ENCODE assay signal across 1 cellular context in the genomic region with DNA sequence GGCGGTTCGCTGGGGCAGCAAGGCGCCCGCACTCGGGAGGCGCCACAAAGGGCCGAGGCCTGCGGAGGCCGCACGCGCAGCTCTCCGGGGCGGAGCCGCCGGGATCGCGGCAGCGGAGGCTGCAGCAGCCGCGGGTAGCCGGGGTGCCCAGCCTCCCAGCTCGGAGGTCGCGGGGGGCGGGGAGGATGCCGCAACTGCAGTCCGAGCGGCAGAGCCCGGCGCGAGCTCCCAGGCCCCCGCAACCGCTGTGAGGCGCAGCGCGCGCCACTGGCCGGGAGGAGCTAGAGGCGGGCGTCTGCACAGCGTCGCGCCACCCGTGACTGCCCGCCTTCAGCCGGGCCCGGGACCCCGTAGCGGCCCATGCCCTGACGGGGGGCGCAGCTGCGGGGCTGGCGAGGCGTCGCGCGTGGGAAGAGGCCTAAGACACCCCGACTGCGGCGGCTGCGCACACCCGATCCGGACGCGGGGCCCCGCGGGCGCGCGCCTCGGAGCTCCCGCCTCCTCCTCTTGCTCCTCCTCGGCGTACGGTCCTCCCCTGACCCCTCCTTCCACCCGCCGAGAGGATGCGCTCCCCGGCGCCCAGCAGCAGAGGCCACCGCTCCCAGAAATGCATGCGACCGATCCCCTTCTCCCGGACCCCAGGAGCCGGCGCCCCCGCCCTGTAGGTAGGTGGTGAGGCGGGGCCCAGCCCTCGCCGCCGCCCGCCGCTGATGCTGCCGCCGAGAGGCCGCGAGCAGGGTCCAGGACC.
TF ChIP-seq lines count a peak whose summit lies in the region.

A gene with protein sequence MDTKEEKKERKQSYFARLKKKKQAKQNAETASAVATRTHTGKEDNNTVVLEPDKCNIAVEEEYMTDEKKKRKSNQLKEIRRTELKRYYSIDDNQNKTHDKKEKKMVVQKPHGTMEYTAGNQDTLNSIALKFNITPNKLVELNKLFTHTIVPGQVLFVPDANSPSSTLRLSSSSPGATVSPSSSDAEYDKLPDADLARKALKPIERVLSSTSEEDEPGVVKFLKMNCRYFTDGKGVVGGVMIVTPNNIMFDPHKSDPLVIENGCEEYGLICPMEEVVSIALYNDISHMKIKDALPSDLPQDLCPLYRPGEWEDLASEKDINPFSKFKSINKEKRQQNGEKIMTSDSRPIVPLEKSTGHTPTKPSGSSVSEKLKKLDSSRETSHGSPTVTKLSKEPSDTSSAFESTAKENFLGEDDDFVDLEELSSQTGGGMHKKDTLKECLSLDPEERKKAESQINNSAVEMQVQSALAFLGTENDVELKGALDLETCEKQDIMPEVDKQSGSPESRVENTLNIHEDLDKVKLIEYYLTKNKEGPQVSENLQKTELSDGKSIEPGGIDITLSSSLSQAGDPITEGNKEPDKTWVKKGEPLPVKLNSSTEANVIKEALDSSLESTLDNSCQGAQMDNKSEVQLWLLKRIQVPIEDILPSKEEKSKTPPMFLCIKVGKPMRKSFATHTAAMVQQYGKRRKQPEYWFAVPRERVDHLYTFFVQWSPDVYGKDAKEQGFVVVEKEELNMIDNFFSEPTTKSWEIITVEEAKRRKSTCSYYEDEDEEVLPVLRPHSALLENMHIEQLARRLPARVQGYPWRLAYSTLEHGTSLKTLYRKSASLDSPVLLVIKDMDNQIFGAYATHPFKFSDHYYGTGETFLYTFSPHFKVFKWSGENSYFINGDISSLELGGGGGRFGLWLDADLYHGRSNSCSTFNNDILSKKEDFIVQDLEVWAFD (plus strand): TSS at position 558 of the 748 bp plus-strand sequence. CDS start 24,395 bp downstream, outside the sequence.

TF ChIP-seq in HepG2, 621 proteins besides CTCF, POLR2A, EP300 and RAD21 (continued from another document and continues in another):
- TF ChIP-seq, protein P1, sequence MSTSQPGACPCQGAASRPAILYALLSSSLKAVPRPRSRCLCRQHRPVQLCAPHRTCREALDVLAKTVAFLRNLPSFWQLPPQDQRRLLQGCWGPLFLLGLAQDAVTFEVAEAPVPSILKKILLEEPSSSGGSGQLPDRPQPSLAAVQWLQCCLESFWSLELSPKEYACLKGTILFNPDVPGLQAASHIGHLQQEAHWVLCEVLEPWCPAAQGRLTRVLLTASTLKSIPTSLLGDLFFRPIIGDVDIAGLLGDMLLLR (CRISPR knock-in tag; IDR thresholded peaks at IDR 0.05) = no peak; the same call in 1 of the 2 replicates
- TF ChIP-seq ZNF569 (CRISPR knock-in tag; IDR thresholded peaks at IDR 0.05; ENCODE audit: borderline replicate concordance) (no peak), SIN3A (IDR thresholded peaks at IDR 0.05; ENCODE audit: borderline replicate concordance, low read depth, low read length) (peak; percentile 41; the same call in 1 of the 2 replicates), MTF1 (CRISPR knock-in tag; IDR thresholded peaks at IDR 0.05) (no peak), ZNF83 (CRISPR knock-in tag; IDR thresholded peaks at IDR 0.05; ENCODE audit: borderline replicate concordance) (peak; percentile 96; the same call in 1 of the 2 replicates), ZNF337 (CRISPR knock-in tag; IDR thresholded peaks at IDR 0.05; ENCODE audit: borderline replicate concordance, low read depth) (no peak), ZNF451 (CRISPR knock-in tag; IDR thresholded peaks at IDR 0.05) (0 out of 2 replicates have a peak, but pooled peaks have one; percentile 12), NFE2L2 (IDR thresholded peaks at IDR 0.05; ENCODE audit: low read length) (no peak), ZNF747 (CRISPR knock-in tag; IDR thresholded peaks at IDR 0.05; ENCODE audit: borderline replicate concordance) (peak; percentile 62; the same call in 1 of the 2 replicates), ZNF136 (CRISPR knock-in tag; IDR thresholded peaks at IDR 0.05; ENCODE audit: low read depth) (peak; percentile 44; the same call in 1 of the 2 replicates), MYC (CRISPR knock-in tag; IDR thresholded peaks at IDR 0.05; ENCODE audit: borderline replicate concordance) (peak; percentile 75; the same call in 1 of the 2 replicates), ARNTL (CRISPR knock-in tag; IDR thresholded peaks at IDR 0.05) (peak; percentile 52; the same call in 1 of the 2 replicates), RFXANK (CRISPR knock-in tag; IDR thresholded peaks at IDR 0.05) (no peak), GTF2F1 (IDR thresholded peaks at IDR 0.05; ENCODE audit: low read length) (no peak), ASH2L (IDR thresholded peaks at IDR 0.05; ENCODE audit: insufficient read length, low read depth, low read length) (peak; percentile 98), TBL1XR1 (IDR thresholded peaks at IDR 0.05; ENCODE audit: borderline replicate concordance, low read length, partially characterized antibody) (peak; percentile 6), ZNF737 (CRISPR knock-in tag; IDR thresholded peaks at IDR 0.05; ENCODE audit: borderline replicate concordance) (0 out of 2 replicates have a peak, but pooled peaks have one; percentile 44), ELF3 (CRISPR knock-in tag; IDR thresholded peaks at IDR 0.05) (peak; percentile 10; the same call in 1 of the 2 replicates), HNRNPH1 (optimal IDR thresholded peaks at IDR 0.05; ENCODE audit: low read depth, low read length) (no peak), NFKB2 (CRISPR knock-in tag; IDR thresholded peaks at IDR 0.05; ENCODE audit: borderline replicate concordance) (peak; percentile 19; the same call in 1 of the 2 replicates)
- TF ChIP-seq, protein P2, sequence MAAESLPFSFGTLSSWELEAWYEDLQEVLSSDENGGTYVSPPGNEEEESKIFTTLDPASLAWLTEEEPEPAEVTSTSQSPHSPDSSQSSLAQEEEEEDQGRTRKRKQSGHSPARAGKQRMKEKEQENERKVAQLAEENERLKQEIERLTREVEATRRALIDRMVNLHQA (CRISPR knock-in tag; IDR thresholded peaks at IDR 0.05) = no peak
- TF ChIP-seq, protein P3, sequence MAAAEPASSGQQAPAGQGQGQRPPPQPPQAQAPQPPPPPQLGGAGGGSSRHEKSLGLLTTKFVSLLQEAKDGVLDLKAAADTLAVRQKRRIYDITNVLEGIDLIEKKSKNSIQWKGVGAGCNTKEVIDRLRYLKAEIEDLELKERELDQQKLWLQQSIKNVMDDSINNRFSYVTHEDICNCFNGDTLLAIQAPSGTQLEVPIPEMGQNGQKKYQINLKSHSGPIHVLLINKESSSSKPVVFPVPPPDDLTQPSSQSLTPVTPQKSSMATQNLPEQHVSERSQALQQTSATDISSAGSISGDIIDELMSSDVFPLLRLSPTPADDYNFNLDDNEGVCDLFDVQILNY (CRISPR knock-in tag; conservative IDR thresholded peaks at IDR 0.05) = peak; percentile 25; the same call in 1 of the 2 replicates
- TF ChIP-seq, protein P4, sequence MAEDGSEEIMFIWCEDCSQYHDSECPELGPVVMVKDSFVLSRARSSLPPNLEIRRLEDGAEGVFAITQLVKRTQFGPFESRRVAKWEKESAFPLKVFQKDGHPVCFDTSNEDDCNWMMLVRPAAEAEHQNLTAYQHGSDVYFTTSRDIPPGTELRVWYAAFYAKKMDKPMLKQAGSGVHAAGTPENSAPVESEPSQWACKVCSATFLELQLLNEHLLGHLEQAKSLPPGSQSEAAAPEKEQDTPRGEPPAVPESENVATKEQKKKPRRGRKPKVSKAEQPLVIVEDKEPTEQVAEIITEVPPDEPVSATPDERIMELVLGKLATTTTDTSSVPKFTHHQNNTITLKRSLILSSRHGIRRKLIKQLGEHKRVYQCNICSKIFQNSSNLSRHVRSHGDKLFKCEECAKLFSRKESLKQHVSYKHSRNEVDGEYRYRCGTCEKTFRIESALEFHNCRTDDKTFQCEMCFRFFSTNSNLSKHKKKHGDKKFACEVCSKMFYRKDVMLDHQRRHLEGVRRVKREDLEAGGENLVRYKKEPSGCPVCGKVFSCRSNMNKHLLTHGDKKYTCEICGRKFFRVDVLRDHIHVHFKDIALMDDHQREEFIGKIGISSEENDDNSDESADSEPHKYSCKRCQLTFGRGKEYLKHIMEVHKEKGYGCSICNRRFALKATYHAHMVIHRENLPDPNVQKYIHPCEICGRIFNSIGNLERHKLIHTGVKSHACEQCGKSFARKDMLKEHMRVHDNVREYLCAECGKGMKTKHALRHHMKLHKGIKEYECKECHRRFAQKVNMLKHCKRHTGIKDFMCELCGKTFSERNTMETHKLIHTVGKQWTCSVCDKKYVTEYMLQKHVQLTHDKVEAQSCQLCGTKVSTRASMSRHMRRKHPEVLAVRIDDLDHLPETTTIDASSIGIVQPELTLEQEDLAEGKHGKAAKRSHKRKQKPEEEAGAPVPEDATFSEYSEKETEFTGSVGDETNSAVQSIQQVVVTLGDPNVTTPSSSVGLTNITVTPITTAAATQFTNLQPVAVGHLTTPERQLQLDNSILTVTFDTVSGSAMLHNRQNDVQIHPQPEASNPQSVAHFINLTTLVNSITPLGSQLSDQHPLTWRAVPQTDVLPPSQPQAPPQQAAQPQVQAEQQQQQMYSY (CRISPR knock-in tag; IDR thresholded peaks at IDR 0.05) = peak; percentile 48; the same call in 1 of the 2 replicates
- TF ChIP-seq, protein P5, sequence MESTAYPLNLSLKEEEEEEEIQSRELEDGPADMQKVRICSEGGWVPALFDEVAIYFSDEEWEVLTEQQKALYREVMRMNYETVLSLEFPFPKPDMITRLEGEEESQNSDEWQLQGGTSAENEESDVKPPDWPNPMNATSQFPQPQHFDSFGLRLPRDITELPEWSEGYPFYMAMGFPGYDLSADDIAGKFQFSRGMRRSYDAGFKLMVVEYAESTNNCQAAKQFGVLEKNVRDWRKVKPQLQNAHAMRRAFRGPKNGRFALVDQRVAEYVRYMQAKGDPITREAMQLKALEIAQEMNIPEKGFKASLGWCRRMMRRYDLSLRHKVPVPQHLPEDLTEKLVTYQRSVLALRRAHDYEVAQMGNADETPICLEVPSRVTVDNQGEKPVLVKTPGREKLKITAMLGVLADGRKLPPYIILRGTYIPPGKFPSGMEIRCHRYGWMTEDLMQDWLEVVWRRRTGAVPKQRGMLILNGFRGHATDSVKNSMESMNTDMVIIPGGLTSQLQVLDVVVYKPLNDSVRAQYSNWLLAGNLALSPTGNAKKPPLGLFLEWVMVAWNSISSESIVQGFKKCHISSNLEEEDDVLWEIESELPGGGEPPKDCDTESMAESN (CRISPR knock-in tag; conservative IDR thresholded peaks at IDR 0.05) = peak; percentile 88
- TF ChIP-seq, protein P6, sequence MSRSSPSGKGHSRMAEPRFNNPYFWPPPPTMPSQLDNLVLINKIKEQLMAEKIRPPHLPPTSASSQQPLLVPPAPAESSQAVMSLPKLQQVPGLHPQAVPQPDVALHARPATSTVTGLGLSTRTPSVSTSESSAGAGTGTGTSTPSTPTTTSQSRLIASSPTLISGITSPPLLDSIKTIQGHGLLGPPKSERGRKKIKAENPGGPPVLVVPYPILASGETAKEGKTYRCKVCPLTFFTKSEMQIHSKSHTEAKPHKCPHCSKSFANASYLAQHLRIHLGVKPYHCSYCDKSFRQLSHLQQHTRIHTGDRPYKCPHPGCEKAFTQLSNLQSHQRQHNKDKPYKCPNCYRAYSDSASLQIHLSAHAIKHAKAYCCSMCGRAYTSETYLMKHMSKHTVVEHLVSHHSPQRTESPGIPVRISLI (CRISPR knock-in tag; IDR thresholded peaks at IDR 0.05; ENCODE audit: borderline replicate concordance) = peak; percentile 30; the same call in 1 of the 2 replicates
- TF ChIP-seq, protein P7, sequence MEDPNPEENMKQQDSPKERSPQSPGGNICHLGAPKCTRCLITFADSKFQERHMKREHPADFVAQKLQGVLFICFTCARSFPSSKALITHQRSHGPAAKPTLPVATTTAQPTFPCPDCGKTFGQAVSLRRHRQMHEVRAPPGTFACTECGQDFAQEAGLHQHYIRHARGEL (CRISPR knock-in tag; IDR thresholded peaks at IDR 0.05) = no peak
- TF ChIP-seq, protein P8, sequence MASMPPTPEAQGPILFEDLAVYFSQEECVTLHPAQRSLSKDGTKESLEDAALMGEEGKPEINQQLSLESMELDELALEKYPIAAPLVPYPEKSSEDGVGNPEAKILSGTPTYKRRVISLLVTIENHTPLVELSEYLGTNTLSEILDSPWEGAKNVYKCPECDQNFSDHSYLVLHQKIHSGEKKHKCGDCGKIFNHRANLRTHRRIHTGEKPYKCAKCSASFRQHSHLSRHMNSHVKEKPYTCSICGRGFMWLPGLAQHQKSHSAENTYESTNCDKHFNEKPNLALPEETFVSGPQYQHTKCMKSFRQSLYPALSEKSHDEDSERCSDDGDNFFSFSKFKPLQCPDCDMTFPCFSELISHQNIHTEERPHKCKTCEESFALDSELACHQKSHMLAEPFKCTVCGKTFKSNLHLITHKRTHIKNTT (CRISPR knock-in tag; IDR thresholded peaks at IDR 0.05) = no peak
- TF ChIP-seq, protein P9, sequence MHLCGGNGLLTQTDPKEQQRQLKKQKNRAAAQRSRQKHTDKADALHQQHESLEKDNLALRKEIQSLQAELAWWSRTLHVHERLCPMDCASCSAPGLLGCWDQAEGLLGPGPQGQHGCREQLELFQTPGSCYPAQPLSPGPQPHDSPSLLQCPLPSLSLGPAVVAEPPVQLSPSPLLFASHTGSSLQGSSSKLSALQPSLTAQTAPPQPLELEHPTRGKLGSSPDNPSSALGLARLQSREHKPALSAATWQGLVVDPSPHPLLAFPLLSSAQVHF (CRISPR knock-in tag; IDR thresholded peaks at IDR 0.05) = peak; percentile 81; the same call in 1 of the 2 replicates
- TF ChIP-seq, protein P10, sequence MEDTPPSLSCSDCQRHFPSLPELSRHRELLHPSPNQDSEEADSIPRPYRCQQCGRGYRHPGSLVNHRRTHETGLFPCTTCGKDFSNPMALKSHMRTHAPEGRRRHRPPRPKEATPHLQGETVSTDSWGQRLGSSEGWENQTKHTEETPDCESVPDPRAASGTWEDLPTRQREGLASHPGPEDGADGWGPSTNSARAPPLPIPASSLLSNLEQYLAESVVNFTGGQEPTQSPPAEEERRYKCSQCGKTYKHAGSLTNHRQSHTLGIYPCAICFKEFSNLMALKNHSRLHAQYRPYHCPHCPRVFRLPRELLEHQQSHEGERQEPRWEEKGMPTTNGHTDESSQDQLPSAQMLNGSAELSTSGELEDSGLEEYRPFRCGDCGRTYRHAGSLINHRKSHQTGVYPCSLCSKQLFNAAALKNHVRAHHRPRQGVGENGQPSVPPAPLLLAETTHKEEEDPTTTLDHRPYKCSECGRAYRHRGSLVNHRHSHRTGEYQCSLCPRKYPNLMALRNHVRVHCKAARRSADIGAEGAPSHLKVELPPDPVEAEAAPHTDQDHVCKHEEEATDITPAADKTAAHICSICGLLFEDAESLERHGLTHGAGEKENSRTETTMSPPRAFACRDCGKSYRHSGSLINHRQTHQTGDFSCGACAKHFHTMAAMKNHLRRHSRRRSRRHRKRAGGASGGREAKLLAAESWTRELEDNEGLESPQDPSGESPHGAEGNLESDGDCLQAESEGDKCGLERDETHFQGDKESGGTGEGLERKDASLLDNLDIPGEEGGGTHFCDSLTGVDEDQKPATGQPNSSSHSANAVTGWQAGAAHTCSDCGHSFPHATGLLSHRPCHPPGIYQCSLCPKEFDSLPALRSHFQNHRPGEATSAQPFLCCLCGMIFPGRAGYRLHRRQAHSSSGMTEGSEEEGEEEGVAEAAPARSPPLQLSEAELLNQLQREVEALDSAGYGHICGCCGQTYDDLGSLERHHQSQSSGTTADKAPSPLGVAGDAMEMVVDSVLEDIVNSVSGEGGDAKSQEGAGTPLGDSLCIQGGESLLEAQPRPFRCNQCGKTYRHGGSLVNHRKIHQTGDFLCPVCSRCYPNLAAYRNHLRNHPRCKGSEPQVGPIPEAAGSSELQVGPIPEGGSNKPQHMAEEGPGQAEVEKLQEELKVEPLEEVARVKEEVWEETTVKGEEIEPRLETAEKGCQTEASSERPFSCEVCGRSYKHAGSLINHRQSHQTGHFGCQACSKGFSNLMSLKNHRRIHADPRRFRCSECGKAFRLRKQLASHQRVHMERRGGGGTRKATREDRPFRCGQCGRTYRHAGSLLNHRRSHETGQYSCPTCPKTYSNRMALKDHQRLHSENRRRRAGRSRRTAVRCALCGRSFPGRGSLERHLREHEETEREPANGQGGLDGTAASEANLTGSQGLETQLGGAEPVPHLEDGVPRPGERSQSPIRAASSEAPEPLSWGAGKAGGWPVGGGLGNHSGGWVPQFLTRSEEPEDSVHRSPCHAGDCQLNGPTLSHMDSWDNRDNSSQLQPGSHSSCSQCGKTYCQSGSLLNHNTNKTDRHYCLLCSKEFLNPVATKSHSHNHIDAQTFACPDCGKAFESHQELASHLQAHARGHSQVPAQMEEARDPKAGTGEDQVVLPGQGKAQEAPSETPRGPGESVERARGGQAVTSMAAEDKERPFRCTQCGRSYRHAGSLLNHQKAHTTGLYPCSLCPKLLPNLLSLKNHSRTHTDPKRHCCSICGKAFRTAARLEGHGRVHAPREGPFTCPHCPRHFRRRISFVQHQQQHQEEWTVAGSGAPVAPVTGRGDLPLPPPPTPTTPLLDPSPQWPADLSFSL (CRISPR knock-in tag; IDR thresholded peaks at IDR 0.05) = no peak
